In genomic region chr7:41808541-41808940, GRCh38 we compare ENCODE assay signal across 14 cellular contexts.
"Had no signal": no experiment of that assay in that cellular context is flagged by ENCODE, and none has a peak within 500 bp of the region (broad histone marks: within the 10 kb centered on the region; RNA-seq: fewer than 3 reads in every experiment).

No MANE protein-coding gene starts in this region.

- H3K27me3 Mint-ChIP-seq: naive thymus-derived CD4-positive, alpha-beta T cell; type B pancreatic cell had no signal

- H3K4me1 ChIP-seq: vagina had no signal

- H3K27me3 ChIP-seq: vagina had no signal

- H3K27ac ChIP-seq: thoracic aorta, vagina had no signal

- H3K36me3 ChIP-seq: thoracic aorta, vagina had no signal

- H3K9me3 Mint-ChIP-seq: type B pancreatic cell had no signal

- H3K9me3 ChIP-seq: thoracic aorta, vagina had no signal

- ATAC-seq: activated naive CD4-positive, alpha-beta T cell treated with anti-CD3 and anti-CD28 coated beads, Interleukin-2, amount 50 U/mL, for 72 hours; left lobe of liver; naive thymus-derived CD4-positive, alpha-beta T cell had no signal

- H3K4me3 ChIP-seq: lung, thoracic aorta, vagina had no signal

- DNase-seq: activated T-cell treated with anti-CD3 and anti-CD28 coated beads, Interleukin-2, amount 50 U/mL, for 1 hour; aorta; kidney; naive thymus-derived CD4-positive, alpha-beta T cell; stimulated activated CD4-positive, alpha-beta T cell treated with anti-CD3 and anti-CD28 coated beads, Interleukin-4, amount 100 ng/mL, for 1 hour; stimulated activated naive CD4-positive, alpha-beta T cell; T-helper 9 cell had no signal

- H3K36me3 Mint-ChIP-seq: activated naive CD4-positive, alpha-beta T cell treated with anti-CD3 and anti-CD28 coated beads, Interleukin-2, amount 50 U/mL, for 72 hours; brain; naive thymus-derived CD4-positive, alpha-beta T cell; type B pancreatic cell had no signal

- H3K4me3 Mint-ChIP-seq: brain; naive thymus-derived CD4-positive, alpha-beta T cell; type B pancreatic cell had no signal

- H3K27ac Mint-ChIP-seq: activated naive CD4-positive, alpha-beta T cell treated with anti-CD3 and anti-CD28 coated beads, Interleukin-2, amount 50 U/mL, for 72 hours; brain; naive thymus-derived CD4-positive, alpha-beta T cell; type B pancreatic cell had no signal

- H3K4me1 Mint-ChIP-seq: brain had no signal
